ENCODE assay signal across 9 cellular contexts in genomic region chr12:132601171-132601883, GRCh38. TPM values are rescaled to one million over a fixed set of nuclear protein-coding genes. Genes with fewer than 3 reads are reported as not detected.
A peak's percentile ranks its signal among the peaks of the same experiment; 100 is the strongest.
DNase-seq lines count a peak whose midpoint lies in the region; ATAC-seq and TF ChIP-seq lines count a peak whose summit lies in the region.
"Had no signal": no experiment of that assay in that cellular context is flagged by ENCODE, and none has a peak within 500 bp of the region (broad histone marks: within the 10 kb centered on the region; RNA-seq: fewer than 3 reads in every experiment).

No MANE protein-coding gene starts in this region.

- peaks cover 30% of the 10 kb centered on the region for H3K4me1 Mint-ChIP-seq in activated naive CD4-positive, alpha-beta T cell treated with anti-CD3 and anti-CD28 coated beads, Interleukin-2, amount 10 ng/mL, durations not matched to agents 7 days and 5 days
- peaks cover 27% of the 10 kb centered on the region for H3K4me1 Mint-ChIP-seq in activated CD4-positive, alpha-beta memory T cell treated with anti-CD3 and anti-CD28 coated beads for 36 hours (ENCODE audit: low read depth)

- H3K36me3 ChIP-seq in right lobe of liver = no peaks in the 10 kb centered on the region
- H3K36me3 ChIP-seq in thoracic aorta = no peaks in the 10 kb centered on the region
- H3K36me3 ChIP-seq: left lung had no signal

- H3K4me3 ChIP-seq in right lobe of liver = peak overlapping the region; percentile 43 to 50 (median 48)
- H3K4me3 ChIP-seq in thoracic aorta = peak overlapping the region; percentile 63

- POLR2A ChIA-PET in activated CD4-positive, alpha-beta memory T cell treated with anti-CD3 and anti-CD28 coated beads for 36 hours (lab: Charles Lee) = no interaction called here

- H3K27ac ChIP-seq in right lobe of liver = peak overlapping the region; percentile 43 to 78 (median 63)
- H3K27ac ChIP-seq in thoracic aorta = no peak overlapping the region
- H3K27ac ChIP-seq: left lung had no signal

- no peaks in the 10 kb centered on the region for H3K9me3 Mint-ChIP-seq in activated naive CD4-positive, alpha-beta T cell treated with anti-CD3 and anti-CD28 coated beads, Interleukin-2, amount 10 ng/mL, durations not matched to agents 7 days and 5 days
- no peaks in the 10 kb centered on the region for H3K9me3 Mint-ChIP-seq in activated CD4-positive, alpha-beta memory T cell treated with anti-CD3 and anti-CD28 coated beads for 36 hours

- no peak for DNase-seq in activated naive CD4-positive, alpha-beta T cell treated with anti-CD3 and anti-CD28 coated beads, Interleukin-2, amount 10 ng/mL, durations not matched to agents 7 days and 5 days
- DNase-seq in activated naive CD4-positive, alpha-beta T cell (lab: John Stamatoyannopoulos, UW) = no peak
- DNase-seq in activated CD4-positive, alpha-beta memory T cell treated with anti-CD3 and anti-CD28 coated beads for 36 hours = no peak
- DNase-seq in right lobe of liver (no peak), thoracic aorta (ENCODE audit: low spot score) (no peak), NCI-H2171 treated with DMSO at 0.1 percent for 48 hours (lab: John Stamatoyannopoulos, UW) (no peak)

- H3K27me3 ChIP-seq in right lobe of liver = no peaks in the 10 kb centered on the region
- no peaks in the 10 kb centered on the region for H3K27me3 ChIP-seq in thoracic aorta (replicated peaks; ENCODE audit: insufficient read depth)

- intact Hi-C loops in activated CD4-positive, alpha-beta memory T cell treated with anti-CD3 and anti-CD28 coated beads for 36 hours (cut with micrococcal nuclease) = no loop called here
- intact Hi-C loops in right lobe of liver (cut with DNase I) = no loop called here

- H3K4me3 Mint-ChIP-seq in activated naive CD4-positive, alpha-beta T cell treated with anti-CD3 and anti-CD28 coated beads, Interleukin-2, amount 10 ng/mL, durations not matched to agents 7 days and 5 days = peak overlapping the region; percentile 72
- peak overlapping the region; percentile 24 for H3K4me3 Mint-ChIP-seq in activated CD4-positive, alpha-beta memory T cell treated with anti-CD3 and anti-CD28 coated beads for 36 hours

- H3K27me3 Mint-ChIP-seq in activated naive CD4-positive, alpha-beta T cell treated with anti-CD3 and anti-CD28 coated beads, Interleukin-2, amount 10 ng/mL, durations not matched to agents 7 days and 5 days = peaks cover 91% of the 10 kb centered on the region
- H3K27me3 Mint-ChIP-seq in activated CD4-positive, alpha-beta memory T cell treated with anti-CD3 and anti-CD28 coated beads for 36 hours = peaks cover 50% of the 10 kb centered on the region

- TF ChIP-seq CTCF in right lobe of liver (IDR thresholded peaks at IDR 0.05) (no peak), thoracic aorta (IDR thresholded peaks at IDR 0.05) (no peak)

- peaks cover 0 to 31% (median 14%) of the 10 kb centered on the region in 4 donors for H3K4me1 ChIP-seq in right lobe of liver
- H3K4me1 ChIP-seq in thoracic aorta (ENCODE audit: control insufficient read depth in 1 of 2, low read depth in 2 of 2) = peaks cover 0 to 20% of the 10 kb centered on the region in 2 donors

- no peaks in the 10 kb centered on the region for H3K36me3 Mint-ChIP-seq in activated naive CD4-positive, alpha-beta T cell treated with anti-CD3 and anti-CD28 coated beads, Interleukin-2, amount 10 ng/mL, durations not matched to agents 7 days and 5 days
- no peaks in the 10 kb centered on the region for H3K36me3 Mint-ChIP-seq in activated CD4-positive, alpha-beta memory T cell treated with anti-CD3 and anti-CD28 coated beads for 36 hours

- H3K27ac Mint-ChIP-seq in activated naive CD4-positive, alpha-beta T cell treated with anti-CD3 and anti-CD28 coated beads, Interleukin-2, amount 10 ng/mL, durations not matched to agents 7 days and 5 days = no peak overlapping the region
- H3K27ac Mint-ChIP-seq in activated CD4-positive, alpha-beta memory T cell treated with anti-CD3 and anti-CD28 coated beads for 36 hours = no peak overlapping the region

- CTCF ChIA-PET in activated naive CD4-positive, alpha-beta T cell treated with anti-CD3 and anti-CD28 coated beads, Interleukin-2, amount 10 ng/mL, durations not matched to agents 7 days and 5 days (lab: Charles Lee) = interaction anchor here (2.8 kb wide), 1 partner anchor 14 kb away, joined by 17 read pairs; no protein-coding TSS in a partner anchor
- CTCF ChIA-PET in activated CD4-positive, alpha-beta memory T cell treated with anti-CD3 and anti-CD28 coated beads for 36 hours (lab: Charles Lee) = interaction anchor here (0.6 to 3.4 kb wide), 4 partner anchors 9 to 60 kb away, joined by 3 to 22 read pairs (median 6); partner anchors contain the start of gene LRCOL1

- ATAC-seq in right lobe of liver = peak in 3 of 4 donors; percentile 1 to 13 (median 2)
- no peak for ATAC-seq in thoracic aorta (ENCODE audit: insufficient number of reproducible peaks, low FRiP score, low read depth)
- ATAC-seq in HG02798 (IDR thresholded peaks at IDR 0.05; ENCODE audit: poor library complexity, unreplicated experiment) = no peak
- ATAC-seq in GM19467 (IDR thresholded peaks at IDR 0.05; ENCODE audit: unreplicated experiment) = no peak

- TF ChIP-seq POLR2A in right lobe of liver (IDR thresholded peaks at IDR 0.05) = no peak

- H3K9me3 ChIP-seq in right lobe of liver (no peaks in the 10 kb centered on the region), thoracic aorta (no peaks in the 10 kb centered on the region)
- H3K9me3 ChIP-seq: left lung had no signal

- 84% methylated on average over 7 of the region's 31 CpGs for WGBS in right lobe of liver (ENCODE audit: insufficient coverage, low coverage, low lambda C conversion rate, missing lambda C conversion rate)

RNA-seq across cellular contexts. Expression of gene LRCOL1, which starts 9.1 kb away (rescaled TPM):
- not detected for total RNA-seq in activated CD4-positive, alpha-beta memory T cell treated with anti-CD3 and anti-CD28 coated beads for 36 hours
- 10 to 100 TPM in 1 of 6 experiments, 1 to 10 TPM in 4, under 1 TPM in 1; 0.61 to 13.1 (median 6.8) TPM for total RNA-seq in right lobe of liver
- total RNA-seq in thoracic aorta = not detected

RNA-seq across cellular contexts. Expression of gene P2RX2, which starts 17.2 kb away (rescaled TPM):
- not detected for total RNA-seq in activated CD4-positive, alpha-beta memory T cell treated with anti-CD3 and anti-CD28 coated beads for 36 hours
- not detected for total RNA-seq in right lobe of liver
- not detected for total RNA-seq in thoracic aorta
- total RNA-seq: left lung had no signal

Comparison
In these comparisons a context has a peak if more than half of its experiments do, and no peak if none do; other contexts are left out.
1. ATAC-seq: peak in right lobe of liver (3 of 4); none in thoracic aorta (single experiment), HG02798 (single experiment) and GM19467 (single experiment).
2. H3K27ac ChIP-seq: peak in right lobe of liver (3 of 3); none in thoracic aorta (0 of 2).